ENCODE assay signal across 2 cellular contexts in genomic region chr1:26863677-26864060, GRCh38.
TF ChIP-seq lines count a peak whose summit lies in the region.

No MANE protein-coding gene starts in this region.

TF ChIP-seq in SK-N-SH, 30 proteins besides CTCF, POLR2A, EP300 and RAD21 (continued from another document):
- TF ChIP-seq ZBTB33 (IDR thresholded peaks at IDR 0.05; ENCODE audit: borderline replicate concordance, low read depth) (no peak), TCF12 (IDR thresholded peaks at IDR 0.05) (no peak), TAF1 (IDR thresholded peaks at IDR 0.05; ENCODE audit: borderline replicate concordance, low read depth, low read length) (no peak), RFX5 (IDR thresholded peaks at IDR 0.05; ENCODE audit: low read length) (no peak)

TF ChIP-seq in SK-N-SH treated with all-trans-retinoic acid at 6 μM for 48 hours, 23 proteins besides CTCF, POLR2A, EP300 and RAD21 (continued from another document):
- no peak for TF ChIP-seq TSHZ2 (CRISPR knock-in tag; IDR thresholded peaks at IDR 0.05)
